13 cellular contexts compared by ENCODE assay signal in genomic region chr22:46356496-46357185, GRCh38. TPM values are rescaled to one million over a fixed set of nuclear protein-coding genes. Genes with fewer than 3 reads are reported as not detected.
A peak's percentile ranks its signal among the peaks of the same experiment; 100 is the strongest.
DNase-seq lines count a peak whose midpoint lies in the region; ATAC-seq and TF ChIP-seq lines count a peak whose summit lies in the region.
"Had no signal": no experiment of that assay in that cellular context is flagged by ENCODE, and none has a peak within 500 bp of the region (broad histone marks: within the 10 kb centered on the region; RNA-seq: fewer than 3 reads in every experiment).

No MANE protein-coding gene starts in this region.

- H3K9me3 Mint-ChIP-seq in type B pancreatic cell, result no peaks in the 10 kb centered on the region
- H3K9me3 Mint-ChIP-seq: CD8-positive, alpha-beta memory T cell had no signal

- CTCF ChIA-PET in RWPE1 (lab: Yijun Ruan, JAX), result interaction anchor here (0.9 to 2.2 kb wide), 4 partner anchors 11 to 186 kb away, joined by 3 to 10 read pairs (median 4); no protein-coding TSS in a partner anchor

- ATAC-seq in right cardiac atrium (no peak), heart right ventricle (no peak)

- no peak overlapping the region for H3K4me3 Mint-ChIP-seq in type B pancreatic cell
- H3K4me3 Mint-ChIP-seq: CD8-positive, alpha-beta memory T cell; GM23338; H9 had no signal

- no peak overlapping the region for H4K8ac ChIP-seq in neuronal stem cell (ENCODE audit: low read depth, low read length)

- H3K36me3 Mint-ChIP-seq in type B pancreatic cell, result peaks cover 8% of the 10 kb centered on the region

- no peak overlapping the region for H2BK5ac ChIP-seq in neuronal stem cell (ENCODE audit: low read length)

- H2BK15ac ChIP-seq in neuronal stem cell (ENCODE audit: low read length), result peak overlapping the region; percentile 55

- H3K36me3 ChIP-seq in heart right ventricle (peaks cover 0 to 72% (median 19%) of the 10 kb centered on the region in 9 donors), neuronal stem cell (replicated peaks in 1 of 2; ENCODE audit: control insufficient read depth in 2 of 2, insufficient read depth in 2 of 2, low read length in 2 of 2) (peaks cover 36 to 94% of the 10 kb centered on the region in 2 donors)

- H2AFZ ChIP-seq in neuronal stem cell (ENCODE audit: low read length), result no peak overlapping the region
- H2AFZ ChIP-seq: GM23338 had no signal

- H2BK12ac ChIP-seq in neuronal stem cell (ENCODE audit: low read length), result no peak overlapping the region

- POLR2A ChIA-PET in RWPE1 (lab: Yijun Ruan, JAX; ENCODE audit: low non-redundant PET), result interaction anchor here (0.6 kb wide), 1 partner anchor 185 kb away, joined by 3 read pairs; no protein-coding TSS in a partner anchor

- H4K91ac ChIP-seq in neuronal stem cell (ENCODE audit: low read depth, low read length, poor library complexity), result no peak overlapping the region

- H3K23ac ChIP-seq in neuronal stem cell (ENCODE audit: low read depth, low read length, poor library complexity), result no peak overlapping the region

- no peak overlapping the region for H2BK120ac ChIP-seq in neuronal stem cell (ENCODE audit: low read depth, low read length)

- H3K4ac ChIP-seq in neuronal stem cell (ENCODE audit: low read length), result no peak overlapping the region

- intact Hi-C loops in right cardiac atrium (cut with DNase I), result no loop called here
- intact Hi-C loops in heart right ventricle (cut with DNase I), result loop anchor here in 2 of 10 donors (10.0 kb wide), 2 partner anchors 328 to 378 kb away; partner anchors contain the start of gene CERK (in 1 of the 2)

- H2AK5ac ChIP-seq in neuronal stem cell (ENCODE audit: low read depth, low read length), result no peak overlapping the region

- TF ChIP-seq CTCF in heart right ventricle (IDR thresholded peaks at IDR 0.05), result no peak
- no peak for TF ChIP-seq CTCF in RWPE1 (conservative IDR thresholded peaks at IDR 0.05; ENCODE audit: low read depth)
- TF ChIP-seq CTCF in type B pancreatic cell (conservative IDR thresholded peaks at IDR 0.05), result no peak

- no peaks in the 10 kb centered on the region for H3K27me3 Mint-ChIP-seq in type B pancreatic cell
- H3K27me3 Mint-ChIP-seq: CD8-positive, alpha-beta memory T cell had no signal

- H3K4me1 ChIP-seq in right cardiac atrium (ENCODE audit: control insufficient read depth, insufficient read depth, low read length) (no peaks in the 10 kb centered on the region), heart right ventricle (peaks cover 3 to 38% (median 15%) of the 10 kb centered on the region in 9 donors), neuronal stem cell (ENCODE audit: control insufficient read depth in 2 of 2, insufficient read depth in 1 of 2, low read depth in 1 of 2, low read length in 2 of 2) (no peaks in the 10 kb centered on the region)
- H3K4me1 ChIP-seq: Caco-2 had no signal

- DNase-seq in right cardiac atrium, result peak in 2 of 3 donors; percentile 37 to 39
- DNase-seq in heart right ventricle, result no peak
- no peak for DNase-seq in RWPE1 (ENCODE audit: low spot score)
- DNase-seq in neuronal stem cell (ENCODE audit: low spot score), result no peak
- no peak for DNase-seq in glomerular visceral epithelial cell (ENCODE audit: extremely low spot score)
- DNase-seq in type B pancreatic cell (ENCODE audit: extremely low spot score, unreplicated experiment), result no peak
- DNase-seq in GDM1 (lab: John Stamatoyannopoulos, UW), result no peak
- DNase-seq: BE2C; Caco-2; CD8-positive, alpha-beta memory T cell; H9 had no signal

- no peak overlapping the region for H3K27ac Mint-ChIP-seq in type B pancreatic cell
- H3K27ac Mint-ChIP-seq: GM23338, H9 had no signal

- peak overlapping the region; percentile 37 for H3K9ac ChIP-seq in neuronal stem cell (ENCODE audit: low read depth, low read length, poor library complexity)

- no peak overlapping the region for H3K14ac ChIP-seq in neuronal stem cell (ENCODE audit: low read length)

- H3K27me3 ChIP-seq in right cardiac atrium (ENCODE audit: control insufficient read depth, insufficient read depth) (no peaks in the 10 kb centered on the region), heart right ventricle (no peaks in the 10 kb centered on the region), neuronal stem cell (ENCODE audit: control insufficient read depth in 3 of 3, insufficient read depth in 3 of 3, low read depth in 1 of 3, low read length in 3 of 3) (no peaks in the 10 kb centered on the region)
- H3K27me3 ChIP-seq: BE2C had no signal

- H3K4me2 ChIP-seq in neuronal stem cell (ENCODE audit: insufficient read depth, low read length, poor library complexity, severe bottlenecking), result no peak overlapping the region
- H3K4me2 ChIP-seq: A549, GM23338 had no signal

- H3K9me3 ChIP-seq in right cardiac atrium (ENCODE audit: control insufficient read depth, low read length) (no peaks in the 10 kb centered on the region), heart right ventricle (peaks cover 0 to 11% (median 0%) of the 10 kb centered on the region in 11 donors), neuronal stem cell (replicated peaks in 1 of 2; ENCODE audit: control insufficient read depth in 2 of 2, insufficient read depth in 1 of 2, low read depth in 1 of 2, low read length in 2 of 2) (peaks cover 6 to 8% of the 10 kb centered on the region in 2 donors)
- H3K9me3 ChIP-seq: A549, BE2C, Caco-2 had no signal

- peaks cover 14% of the 10 kb centered on the region for H3K79me1 ChIP-seq in neuronal stem cell (ENCODE audit: low read depth, low read length)

- H3K18ac ChIP-seq in neuronal stem cell (ENCODE audit: low read length), result peak overlapping the region; percentile 48

- WGBS in right cardiac atrium, result 93% methylated on average over 14 of the region's 14 CpGs
- WGBS in heart right ventricle, 2 donors, result 87 to 93% methylated on average over 14 of the region's 14 CpGs
- WGBS in neuronal stem cell (ENCODE audit: extremely low coverage in 2 of 2, insufficient read length in 2 of 2, insufficient replicate concordance in 1 of 2), 2 donors, result no CpG with 5 or more reads among the region's 14 CpGs

- peaks cover 5% of the 10 kb centered on the region for H3K4me1 Mint-ChIP-seq in type B pancreatic cell (ENCODE audit: unreplicated experiment)
- H3K4me1 Mint-ChIP-seq: GM23338, H9 had no signal

- H3K27ac ChIP-seq in right cardiac atrium (ENCODE audit: low read length) (no peak overlapping the region), heart right ventricle (no peak overlapping the region), RWPE1 (peak overlapping the region; percentile 81), neuronal stem cell (replicated peaks; ENCODE audit: low read length) (no peak overlapping the region)

- H3K4me3 ChIP-seq in right cardiac atrium (ENCODE audit: low read length) (no peak overlapping the region), heart right ventricle (no peak overlapping the region), neuronal stem cell (ENCODE audit: low read length in 2 of 2) (no peak overlapping the region)
- H3K4me3 ChIP-seq: A549, GM23338 had no signal

RNA-seq across cellular contexts. Expression of gene TRMU, which starts 21.1 kb away (rescaled TPM):
- total RNA-seq in right cardiac atrium, result 10 to 100 TPM; 31.5 to 48.7 (median 38.9) TPM
- polyA plus RNA-seq in right cardiac atrium, result 40.2 TPM
- 10 to 100 TPM; 22.1 to 54.1 (median 26.5) TPM for total RNA-seq in heart right ventricle
- 10 to 100 TPM; 44.0 to 80.5 TPM for polyA plus RNA-seq in heart right ventricle
- polyA plus RNA-seq in neuronal stem cell (2013, experiment 1 of 2), result 30.9 TPM
- polyA plus RNA-seq in neuronal stem cell (2013, experiment 2 of 2), result 33.3 TPM
- total RNA-seq in type B pancreatic cell (ENCODE audit: low replicate concordance), result 46.6 and 68.4 TPM in 2 replicates

RNA-seq across cellular contexts. Expression of gene GTSE1, which starts 60.0 kb away (rescaled TPM):
- total RNA-seq in right cardiac atrium (1 to 10 TPM in 3 of 4 donors, under 1 TPM in 1; 0.42 to 1.8 (median 1.2) TPM), heart right ventricle (1 to 10 TPM in 2 of 10 donors, under 1 TPM in 8; 0.17 to 4.7 (median 0.37) TPM), type B pancreatic cell (ENCODE audit: low replicate concordance) (12.3 and 39.6 TPM in 2 replicates)
- polyA plus RNA-seq in right cardiac atrium (0.50 TPM), heart right ventricle (under 1 TPM; 0.29 to 0.33 TPM)
- polyA plus RNA-seq in neuronal stem cell (2013, experiment 1 of 2), result 50.8 TPM
- polyA plus RNA-seq in neuronal stem cell (2013, experiment 2 of 2), result 52.2 TPM

Comparison
In these comparisons a context has a peak if more than half of its experiments do, and no peak if none do; other contexts are left out.
1. DNase-seq: peak in right cardiac atrium (2 of 3); none in heart right ventricle (0 of 2), RWPE1 (single experiment), neuronal stem cell (single experiment), glomerular visceral epithelial cell (single experiment), type B pancreatic cell (single experiment) and GDM1 (single experiment).